In the genomic region with DNA sequence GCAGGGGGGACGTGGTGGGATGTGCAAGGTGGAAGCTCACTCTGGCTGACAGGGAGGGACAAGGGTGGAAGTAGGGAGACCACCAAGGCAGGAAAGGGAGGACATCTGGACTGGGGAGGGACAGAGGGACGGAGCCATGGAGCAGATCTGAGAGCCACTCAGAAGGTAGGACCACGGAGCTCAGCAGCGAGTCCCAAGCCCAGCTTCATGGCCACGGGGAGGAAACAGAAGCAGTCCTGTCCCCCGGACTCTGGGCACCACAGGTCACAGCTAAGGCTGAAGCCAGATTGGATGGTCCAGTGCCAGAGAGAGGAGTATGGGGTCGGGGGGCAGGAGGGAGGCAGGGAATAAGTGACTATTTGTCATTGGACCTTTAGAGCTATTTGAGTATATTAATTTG, we compare ENCODE assay signal across 17 cellular contexts.
"Had no signal": no experiment of that assay in that cellular context is flagged by ENCODE, and none has a peak within 500 bp of the region (broad histone marks: within the 10 kb centered on the region; RNA-seq: fewer than 3 reads in every experiment).

No MANE protein-coding gene starts in this region.

- H3K4me1 ChIP-seq: esophagus muscularis mucosa, gastroesophageal sphincter, heart left ventricle, left lung, suprapubic skin had no signal

- H3K27me3 ChIP-seq: heart left ventricle had no signal

- H3K4me2 ChIP-seq: SK-N-SH had no signal

- H3K9me3 ChIP-seq: esophagus muscularis mucosa, gastroesophageal sphincter, heart left ventricle, left lung, SK-N-SH, suprapubic skin had no signal

- ATAC-seq: gastroesophageal sphincter; heart left ventricle; left lung; naive thymus-derived CD4-positive, alpha-beta T cell; stimulated activated naive CD8-positive, alpha-beta T cell treated with anti-CD3 and anti-CD28 coated beads, Interleukin-15, amount 100 ng/mL, for 72 hours had no signal

- H3K9ac ChIP-seq: SK-N-SH had no signal

- H3K4me3 ChIP-seq: esophagus muscularis mucosa, gastroesophageal sphincter, heart left ventricle, left lung, suprapubic skin had no signal

- H3K27ac ChIP-seq: esophagus muscularis mucosa, gastroesophageal sphincter, heart left ventricle, left lung, suprapubic skin had no signal

- DNase-seq: activated B cell treated with CpG ODN at 0.5 μM for 24 hours; activated CD4-positive, alpha-beta memory T cell treated with anti-CD3 and anti-CD28 coated beads for 36 hours; activated CD4-positive, alpha-beta T cell treated with anti-CD3 and anti-CD28 coated beads for 4 hours; activated naive CD4-positive, alpha-beta T cell treated with anti-CD3 and anti-CD28 coated beads, Interleukin-2, amount 50 U/mL, for 16 hours; activated T-cell treated with anti-CD3 and anti-CD28 coated beads, Interleukin-2, amount 50 U/mL, for 1 hour; effector CD8-positive, alpha-beta T cell; naive thymus-derived CD4-positive, alpha-beta T cell; SK-N-SH; small intestine; stimulated activated CD4-positive, alpha-beta T cell treated with anti-CD3 and anti-CD28 coated beads, Interleukin-4, amount 100 ng/mL, for 1 hour; stimulated activated naive CD8-positive, alpha-beta T cell treated with anti-CD3 and anti-CD28 coated beads, Interleukin-15, amount 100 ng/mL, for 72 hours; trophoblast cell had no signal

- H3K36me3 ChIP-seq: esophagus muscularis mucosa, gastroesophageal sphincter, heart left ventricle, left lung, suprapubic skin had no signal
